Comparison of ENCODE assay signal across 1 cellular context in genomic region chr4:140648716-140649115, GRCh38.
TF ChIP-seq lines count a peak whose summit lies in the region.

No MANE protein-coding gene starts in this region.

TF ChIP-seq in SK-N-SH treated with all-trans-retinoic acid at 6 μM for 48 hours, 23 proteins besides CTCF, POLR2A, EP300 and RAD21 (continued from another document):
- TF ChIP-seq ZFP3 (CRISPR knock-in tag; IDR thresholded peaks at IDR 0.05), result no peak
- TF ChIP-seq ZNF8 (CRISPR knock-in tag; IDR thresholded peaks at IDR 0.05), result no peak
- no peak for TF ChIP-seq CSDC2 (CRISPR knock-in tag; IDR thresholded peaks at IDR 0.05)
- no peak for TF ChIP-seq TOX (CRISPR knock-in tag; IDR thresholded peaks at IDR 0.05; ENCODE audit: borderline replicate concordance)
- TF ChIP-seq TCF4 (CRISPR knock-in tag; IDR thresholded peaks at IDR 0.05; ENCODE audit: borderline replicate concordance), result no peak
